Comparison of ENCODE assay signal across 8 cellular contexts in genomic region chr10:103333934-103334520, GRCh38. TPM values are rescaled to one million over a fixed set of nuclear protein-coding genes. Genes with fewer than 3 reads are reported as not detected.
A peak's percentile ranks its signal among the peaks of the same experiment; 100 is the strongest.
DNase-seq lines count a peak whose midpoint lies in the region; ATAC-seq and TF ChIP-seq lines count a peak whose summit lies in the region.

No MANE protein-coding gene starts in this region.

- no peaks in the 10 kb centered on the region for H3K27me3 ChIP-seq in dorsolateral prefrontal cortex

- TF ChIP-seq POLR2A in NB4 (IDR thresholded peaks at IDR 0.05; ENCODE audit: extremely low read depth, insufficient read length) = no peak

- H3K27ac ChIP-seq in dorsolateral prefrontal cortex = no peak overlapping the region

- H3K9me3 Mint-ChIP-seq in progenitor cell of endocrine pancreas (ENCODE audit: low read depth) = no peaks in the 10 kb centered on the region

- H3K27ac Mint-ChIP-seq in progenitor cell of endocrine pancreas = no peak overlapping the region

- no peaks in the 10 kb centered on the region for H3K27me3 Mint-ChIP-seq in progenitor cell of endocrine pancreas

- TF ChIP-seq CTCF in NB4 (IDR thresholded peaks at IDR 0.05; ENCODE audit: low read depth, low read length) (peak; percentile 33), dorsolateral prefrontal cortex (IDR thresholded peaks at IDR 0.05 in 54 of 56, conservative IDR thresholded peaks at IDR 0.05 in 2 of 56; ENCODE audit: low read depth in 1 of 56, partially characterized antibody in 56 of 56) (peak; percentile 33 to 78 (median 65)), progenitor cell of endocrine pancreas (IDR thresholded peaks at IDR 0.05; ENCODE audit: unreplicated experiment) (peak; percentile 77)

- no peak for ATAC-seq in HG02571 (IDR thresholded peaks at IDR 0.05; ENCODE audit: unreplicated experiment)

- no peak overlapping the region for H3K4me3 ChIP-seq in NB4 (ENCODE audit: low read depth, low read length)
- no peak overlapping the region for H3K4me3 ChIP-seq in dorsolateral prefrontal cortex

- peak; percentile 26 for DNase-seq in DMS 273 (lab: John Stamatoyannopoulos, UW; ENCODE audit: unreplicated experiment)
- DNase-seq in DMS 273 treated with DMSO at 0.1 percent for 48 hours (lab: John Stamatoyannopoulos, UW) = no peak
- peak; percentile 34 for DNase-seq in NB4 (ENCODE audit: low read depth)
- no peak for DNase-seq in dorsolateral prefrontal cortex
- DNase-seq in progenitor cell of endocrine pancreas (ENCODE audit: low spot score, unreplicated experiment) = no peak
- DNase-seq in occipital lobe (lab: John Stamatoyannopoulos, UW) = no peak
- DNase-seq in NCI-H2081 (lab: John Stamatoyannopoulos, UW) = no peak

- no peaks in the 10 kb centered on the region for H3K4me1 Mint-ChIP-seq in progenitor cell of endocrine pancreas (ENCODE audit: low read depth)

- H3K4me3 Mint-ChIP-seq in progenitor cell of endocrine pancreas (ENCODE audit: low read depth) = no peak overlapping the region

- peaks cover 10% of the 10 kb centered on the region for H3K36me3 Mint-ChIP-seq in progenitor cell of endocrine pancreas (ENCODE audit: insufficient read depth)

- intact Hi-C loops in dorsolateral prefrontal cortex (cut with DNase I) = loop anchor here (10.0 kb wide), 2 partner anchors 419 to 499 kb away; partner anchors contain the start of genes CNNM2 (in 2 of the 2) and CYP17A1 (in 1 of the 2)

RNA-seq across cellular contexts. Expression of gene PCGF6, which starts 16.9 kb away (rescaled TPM):
- total RNA-seq in dorsolateral prefrontal cortex = 10 to 100 TPM in 10 of 120 experiments, 1 to 10 TPM in 110; 4.2 to 13.9 (median 7.3) TPM
- 13.4 and 14.0 TPM in 2 replicates for total RNA-seq in progenitor cell of endocrine pancreas
- 12.5 TPM for total RNA-seq in occipital lobe

RNA-seq across cellular contexts. Expression of gene TAF5, which starts 33.7 kb away (rescaled TPM):
- total RNA-seq in dorsolateral prefrontal cortex (1 to 10 TPM; 3.0 to 7.1 (median 4.9) TPM), progenitor cell of endocrine pancreas (7.7 and 8.9 TPM in 2 replicates), occipital lobe (13.1 TPM)

RNA-seq across cellular contexts. Expression of gene INA, which starts 57.1 kb away (rescaled TPM):
- total RNA-seq in dorsolateral prefrontal cortex = 100 to 1,000 TPM in 105 of 120 experiments, 10 to 100 TPM in 15; 35.6 to 267 (median 169) TPM
- 6.2 TPM in 2 replicates for total RNA-seq in progenitor cell of endocrine pancreas
- 177 TPM for total RNA-seq in occipital lobe

Comparison
In these comparisons a context has a peak if more than half of its experiments do, and no peak if none do; other contexts are left out.
1. DNase-seq: peak in DMS 273 (single experiment) and NB4 (single experiment); none in DMS 273 treated with DMSO at 0.1 percent for 48 hours (single experiment), dorsolateral prefrontal cortex (0 of 10), progenitor cell of endocrine pancreas (single experiment), occipital lobe (single experiment) and NCI-H2081 (0 of 2).
2. Peak in every context shown above with its lines, with median percentiles within 50 percentile points of each other: CTCF ChIP-seq.